ENCODE assay signal across 1 cellular context in the genomic region with DNA sequence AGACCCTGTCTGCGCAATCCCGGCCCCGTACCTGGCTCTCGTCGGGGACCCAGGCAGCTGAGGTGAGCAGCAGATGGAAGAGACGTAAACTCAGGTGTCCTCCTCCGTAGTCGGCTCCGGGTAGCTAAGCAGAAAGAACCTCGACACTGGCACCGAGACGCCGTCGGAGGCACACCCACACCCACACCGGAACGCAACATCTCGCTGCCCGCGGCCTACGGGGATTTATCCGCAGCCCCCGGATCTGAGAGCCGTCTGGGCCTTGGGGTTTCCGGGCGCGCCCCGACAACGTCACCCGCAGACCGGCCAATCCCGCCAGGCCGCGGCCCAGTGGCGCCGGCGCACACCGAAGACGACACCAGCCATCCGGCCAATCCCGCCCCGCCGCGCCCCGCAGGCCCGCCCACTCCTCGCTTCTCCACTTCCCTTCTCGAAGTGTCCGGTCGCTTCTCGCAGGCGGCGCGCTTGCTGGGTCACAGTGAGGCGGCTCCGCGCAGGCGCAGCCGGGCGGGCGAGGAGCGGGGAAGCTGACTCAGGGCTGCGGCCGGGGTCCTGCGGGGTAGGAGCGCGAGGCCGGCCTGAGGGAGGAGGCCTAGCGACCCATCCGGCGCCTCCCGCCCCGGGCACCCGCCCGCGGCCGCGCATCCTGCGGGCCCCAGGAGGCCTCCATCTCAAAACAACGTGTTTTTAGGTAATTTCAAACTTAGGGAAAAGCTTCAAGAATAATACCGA.
A peak's percentile ranks its signal among the peaks of the same experiment; 100 is the strongest.
TF ChIP-seq lines count a peak whose summit lies in the region.

A gene with protein sequence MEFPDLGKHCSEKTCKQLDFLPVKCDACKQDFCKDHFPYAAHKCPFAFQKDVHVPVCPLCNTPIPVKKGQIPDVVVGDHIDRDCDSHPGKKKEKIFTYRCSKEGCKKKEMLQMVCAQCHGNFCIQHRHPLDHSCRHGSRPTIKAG (minus strand): TSS at position 264 of the 732 bp plus-strand sequence. CDS start 1,984 bp downstream, outside the sequence.

TF ChIP-seq in HepG2, 621 proteins besides CTCF, POLR2A, EP300 and RAD21 (continued from another document and continues in another):
- TF ChIP-seq, protein P1, sequence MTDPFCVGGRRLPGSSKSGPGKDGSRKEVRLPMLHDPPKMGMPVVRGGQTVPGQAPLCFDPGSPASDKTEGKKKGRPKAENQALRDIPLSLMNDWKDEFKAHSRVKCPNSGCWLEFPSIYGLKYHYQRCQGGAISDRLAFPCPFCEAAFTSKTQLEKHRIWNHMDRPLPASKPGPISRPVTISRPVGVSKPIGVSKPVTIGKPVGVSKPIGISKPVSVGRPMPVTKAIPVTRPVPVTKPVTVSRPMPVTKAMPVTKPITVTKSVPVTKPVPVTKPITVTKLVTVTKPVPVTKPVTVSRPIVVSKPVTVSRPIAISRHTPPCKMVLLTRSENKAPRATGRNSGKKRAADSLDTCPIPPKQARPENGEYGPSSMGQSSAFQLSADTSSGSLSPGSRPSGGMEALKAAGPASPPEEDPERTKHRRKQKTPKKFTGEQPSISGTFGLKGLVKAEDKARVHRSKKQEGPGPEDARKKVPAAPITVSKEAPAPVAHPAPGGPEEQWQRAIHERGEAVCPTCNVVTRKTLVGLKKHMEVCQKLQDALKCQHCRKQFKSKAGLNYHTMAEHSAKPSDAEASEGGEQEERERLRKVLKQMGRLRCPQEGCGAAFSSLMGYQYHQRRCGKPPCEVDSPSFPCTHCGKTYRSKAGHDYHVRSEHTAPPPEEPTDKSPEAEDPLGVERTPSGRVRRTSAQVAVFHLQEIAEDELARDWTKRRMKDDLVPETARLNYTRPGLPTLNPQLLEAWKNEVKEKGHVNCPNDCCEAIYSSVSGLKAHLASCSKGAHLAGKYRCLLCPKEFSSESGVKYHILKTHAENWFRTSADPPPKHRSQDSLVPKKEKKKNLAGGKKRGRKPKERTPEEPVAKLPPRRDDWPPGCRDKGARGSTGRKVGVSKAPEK (CRISPR knock-in tag; IDR thresholded peaks at IDR 0.05; ENCODE audit: borderline replicate concordance): no peak
- no peak for TF ChIP-seq TP53 (CRISPR knock-in tag; conservative IDR thresholded peaks at IDR 0.05)
- TF ChIP-seq, protein P2, sequence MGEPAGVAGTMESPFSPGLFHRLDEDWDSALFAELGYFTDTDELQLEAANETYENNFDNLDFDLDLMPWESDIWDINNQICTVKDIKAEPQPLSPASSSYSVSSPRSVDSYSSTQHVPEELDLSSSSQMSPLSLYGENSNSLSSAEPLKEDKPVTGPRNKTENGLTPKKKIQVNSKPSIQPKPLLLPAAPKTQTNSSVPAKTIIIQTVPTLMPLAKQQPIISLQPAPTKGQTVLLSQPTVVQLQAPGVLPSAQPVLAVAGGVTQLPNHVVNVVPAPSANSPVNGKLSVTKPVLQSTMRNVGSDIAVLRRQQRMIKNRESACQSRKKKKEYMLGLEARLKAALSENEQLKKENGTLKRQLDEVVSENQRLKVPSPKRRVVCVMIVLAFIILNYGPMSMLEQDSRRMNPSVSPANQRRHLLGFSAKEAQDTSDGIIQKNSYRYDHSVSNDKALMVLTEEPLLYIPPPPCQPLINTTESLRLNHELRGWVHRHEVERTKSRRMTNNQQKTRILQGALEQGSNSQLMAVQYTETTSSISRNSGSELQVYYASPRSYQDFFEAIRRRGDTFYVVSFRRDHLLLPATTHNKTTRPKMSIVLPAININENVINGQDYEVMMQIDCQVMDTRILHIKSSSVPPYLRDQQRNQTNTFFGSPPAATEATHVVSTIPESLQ (CRISPR knock-in tag; conservative IDR thresholded peaks at IDR 0.05): no peak
- TF ChIP-seq EEA1 (CRISPR knock-in tag; IDR thresholded peaks at IDR 0.05; ENCODE audit: borderline replicate concordance): no peak
- TF ChIP-seq, protein P3, sequence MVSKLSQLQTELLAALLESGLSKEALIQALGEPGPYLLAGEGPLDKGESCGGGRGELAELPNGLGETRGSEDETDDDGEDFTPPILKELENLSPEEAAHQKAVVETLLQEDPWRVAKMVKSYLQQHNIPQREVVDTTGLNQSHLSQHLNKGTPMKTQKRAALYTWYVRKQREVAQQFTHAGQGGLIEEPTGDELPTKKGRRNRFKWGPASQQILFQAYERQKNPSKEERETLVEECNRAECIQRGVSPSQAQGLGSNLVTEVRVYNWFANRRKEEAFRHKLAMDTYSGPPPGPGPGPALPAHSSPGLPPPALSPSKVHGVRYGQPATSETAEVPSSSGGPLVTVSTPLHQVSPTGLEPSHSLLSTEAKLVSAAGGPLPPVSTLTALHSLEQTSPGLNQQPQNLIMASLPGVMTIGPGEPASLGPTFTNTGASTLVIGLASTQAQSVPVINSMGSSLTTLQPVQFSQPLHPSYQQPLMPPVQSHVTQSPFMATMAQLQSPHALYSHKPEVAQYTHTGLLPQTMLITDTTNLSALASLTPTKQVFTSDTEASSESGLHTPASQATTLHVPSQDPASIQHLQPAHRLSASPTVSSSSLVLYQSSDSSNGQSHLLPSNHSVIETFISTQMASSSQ (IDR thresholded peaks at IDR 0.05; ENCODE audit: low read depth): no peak
- TF ChIP-seq, protein P3 (CRISPR knock-in tag; IDR thresholded peaks at IDR 0.05; ENCODE audit: borderline replicate concordance): peak; percentile 7; the same call in 1 of the 2 replicates
- no peak for TF ChIP-seq RFX3 (CRISPR knock-in tag; IDR thresholded peaks at IDR 0.05)
- no peak for TF ChIP-seq SOX6 (IDR thresholded peaks at IDR 0.05)
- peak; percentile 39; the same call in 1 of the 2 replicates for TF ChIP-seq SOX6 (CRISPR knock-in tag; IDR thresholded peaks at IDR 0.05)
- TF ChIP-seq KDM2A (CRISPR knock-in tag; IDR thresholded peaks at IDR 0.05; ENCODE audit: borderline replicate concordance, low read depth): peak; percentile 85
- 0 out of 2 replicates have a peak, but pooled peaks have one; percentile 20 for TF ChIP-seq ZNF543 (CRISPR knock-in tag; IDR thresholded peaks at IDR 0.05)
- TF ChIP-seq ZNF775 (CRISPR knock-in tag; IDR thresholded peaks at IDR 0.05; ENCODE audit: borderline replicate concordance): peak; percentile 85
- TF ChIP-seq SMARCE1 (IDR thresholded peaks at IDR 0.05; ENCODE audit: borderline replicate concordance): no peak
- TF ChIP-seq, protein P4, sequence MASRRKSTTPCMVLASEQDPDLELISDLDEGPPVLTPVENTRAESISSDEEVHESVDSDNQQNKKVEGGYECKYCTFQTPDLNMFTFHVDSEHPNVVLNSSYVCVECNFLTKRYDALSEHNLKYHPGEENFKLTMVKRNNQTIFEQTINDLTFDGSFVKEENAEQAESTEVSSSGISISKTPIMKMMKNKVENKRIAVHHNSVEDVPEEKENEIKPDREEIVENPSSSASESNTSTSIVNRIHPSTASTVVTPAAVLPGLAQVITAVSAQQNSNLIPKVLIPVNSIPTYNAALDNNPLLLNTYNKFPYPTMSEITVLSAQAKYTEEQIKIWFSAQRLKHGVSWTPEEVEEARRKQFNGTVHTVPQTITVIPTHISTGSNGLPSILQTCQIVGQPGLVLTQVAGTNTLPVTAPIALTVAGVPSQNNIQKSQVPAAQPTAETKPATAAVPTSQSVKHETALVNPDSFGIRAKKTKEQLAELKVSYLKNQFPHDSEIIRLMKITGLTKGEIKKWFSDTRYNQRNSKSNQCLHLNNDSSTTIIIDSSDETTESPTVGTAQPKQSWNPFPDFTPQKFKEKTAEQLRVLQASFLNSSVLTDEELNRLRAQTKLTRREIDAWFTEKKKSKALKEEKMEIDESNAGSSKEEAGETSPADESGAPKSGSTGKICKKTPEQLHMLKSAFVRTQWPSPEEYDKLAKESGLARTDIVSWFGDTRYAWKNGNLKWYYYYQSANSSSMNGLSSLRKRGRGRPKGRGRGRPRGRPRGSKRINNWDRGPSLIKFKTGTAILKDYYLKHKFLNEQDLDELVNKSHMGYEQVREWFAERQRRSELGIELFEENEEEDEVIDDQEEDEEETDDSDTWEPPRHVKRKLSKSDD (CRISPR knock-in tag; IDR thresholded peaks at IDR 0.05; ENCODE audit: low read depth): 0 out of 2 replicates have a peak, but pooled peaks have one; percentile 52
- no peak for TF ChIP-seq EED (CRISPR knock-in tag; IDR thresholded peaks at IDR 0.05)
- TF ChIP-seq ARNTL (CRISPR knock-in tag; IDR thresholded peaks at IDR 0.05): no peak
- no peak for TF ChIP-seq ADNP (CRISPR knock-in tag; IDR thresholded peaks at IDR 0.05)
- no peak for TF ChIP-seq IRF2 (CRISPR knock-in tag; IDR thresholded peaks at IDR 0.05)
- TF ChIP-seq ZNF678 (CRISPR knock-in tag; IDR thresholded peaks at IDR 0.05): no peak
- TF ChIP-seq PITX1 (CRISPR knock-in tag; IDR thresholded peaks at IDR 0.05): no peak
- TF ChIP-seq NFYC (CRISPR knock-in tag; IDR thresholded peaks at IDR 0.05): peak; percentile 97
- TF ChIP-seq, protein P5, sequence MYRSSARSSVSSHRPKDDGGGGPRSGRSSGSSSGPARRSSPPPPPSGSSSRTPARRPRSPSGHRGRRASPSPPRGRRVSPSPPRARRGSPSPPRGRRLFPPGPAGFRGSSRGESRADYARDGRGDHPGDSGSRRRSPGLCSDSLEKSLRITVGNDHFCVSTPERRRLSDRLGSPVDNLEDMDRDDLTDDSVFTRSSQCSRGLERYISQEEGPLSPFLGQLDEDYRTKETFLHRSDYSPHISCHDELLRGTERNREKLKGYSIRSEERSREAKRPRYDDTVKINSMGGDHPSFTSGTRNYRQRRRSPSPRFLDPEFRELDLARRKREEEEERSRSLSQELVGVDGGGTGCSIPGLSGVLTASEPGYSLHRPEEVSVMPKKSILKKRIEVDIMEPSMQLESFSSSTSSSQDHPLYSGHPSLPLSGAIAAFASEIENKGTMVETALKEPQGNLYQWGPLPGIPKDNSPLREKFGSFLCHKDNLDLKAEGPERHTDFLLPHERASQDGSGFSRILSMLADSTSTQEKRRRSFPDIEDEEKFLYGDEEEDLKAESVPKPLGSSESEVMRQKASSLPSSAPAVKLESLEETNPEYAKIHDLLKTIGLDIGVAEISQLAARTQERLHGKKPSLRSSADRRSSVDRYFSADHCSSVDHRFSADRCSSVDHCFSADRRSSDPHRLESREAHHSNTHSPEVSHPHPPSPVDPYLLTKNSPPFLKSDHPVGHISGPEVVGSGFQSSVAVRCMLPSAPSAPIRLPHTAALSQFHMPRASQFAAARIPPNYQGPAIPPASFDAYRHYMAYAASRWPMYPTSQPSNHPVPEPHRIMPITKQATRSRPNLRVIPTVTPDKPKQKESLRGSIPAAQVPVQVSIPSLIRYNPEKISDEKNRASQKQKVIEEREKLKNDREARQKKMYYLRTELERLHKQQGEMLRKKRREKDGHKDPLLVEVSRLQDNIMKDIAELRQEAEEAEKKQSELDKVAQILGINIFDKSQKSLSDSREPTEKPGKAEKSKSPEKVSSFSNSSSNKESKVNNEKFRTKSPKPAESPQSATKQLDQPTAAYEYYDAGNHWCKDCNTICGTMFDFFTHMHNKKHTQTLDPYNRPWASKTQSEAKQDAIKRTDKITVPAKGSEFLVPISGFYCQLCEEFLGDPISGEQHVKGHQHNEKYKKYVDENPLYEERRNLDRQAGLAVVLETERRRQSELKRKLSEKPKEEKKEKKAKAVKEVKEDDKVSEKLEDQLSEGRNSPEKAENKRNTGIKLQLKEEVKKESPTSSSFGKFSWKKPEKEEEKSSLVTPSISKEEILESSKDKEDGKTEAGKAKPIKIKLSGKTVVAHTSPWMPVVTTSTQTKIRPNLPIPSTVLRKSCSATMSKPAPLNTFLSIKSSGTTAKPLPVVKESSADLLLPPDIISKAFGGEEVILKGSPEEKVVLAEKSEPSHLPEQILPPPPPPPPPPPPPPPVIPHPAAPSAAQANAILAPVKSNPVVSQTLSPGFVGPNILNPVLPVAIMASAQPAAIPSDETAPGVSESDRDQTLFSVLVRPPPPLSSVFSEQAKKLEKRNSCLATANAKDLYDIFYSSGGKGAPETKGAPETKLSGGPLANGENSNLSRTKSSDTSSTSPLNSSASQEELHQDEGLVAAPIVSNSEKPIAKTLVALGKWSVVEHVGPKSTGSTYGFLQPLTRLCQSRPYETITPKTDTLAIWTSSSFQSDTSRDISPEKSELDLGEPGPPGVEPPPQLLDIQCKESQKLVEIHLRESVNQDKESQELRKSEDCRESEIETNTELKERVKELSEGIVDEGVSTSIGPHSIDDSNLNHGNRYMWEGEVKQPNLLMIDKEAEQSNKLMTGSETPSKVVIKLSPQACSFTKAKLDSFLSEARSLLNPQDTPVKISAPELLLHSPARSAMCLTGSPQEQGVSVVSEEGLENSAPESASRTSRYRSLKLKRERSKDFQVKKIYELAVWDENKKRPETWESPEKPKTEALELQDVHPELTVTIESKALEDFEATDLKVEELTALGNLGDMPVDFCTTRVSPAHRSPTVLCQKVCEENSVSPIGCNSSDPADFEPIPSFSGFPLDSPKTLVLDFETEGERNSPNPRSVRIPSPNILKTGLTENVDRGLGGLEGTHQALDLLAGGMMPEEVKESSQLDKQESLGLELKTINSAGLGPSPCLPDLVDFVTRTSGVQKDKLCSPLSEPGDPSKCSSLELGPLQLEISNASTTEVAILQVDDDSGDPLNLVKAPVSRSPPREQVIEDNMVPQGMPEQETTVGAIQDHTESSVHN (CRISPR knock-in tag; IDR thresholded peaks at IDR 0.05): no peak
- TF ChIP-seq ZNF709 (CRISPR knock-in tag; IDR thresholded peaks at IDR 0.05): peak; percentile 67; the same call in 1 of the 2 replicates
- TF ChIP-seq STAT5B (CRISPR knock-in tag; IDR thresholded peaks at IDR 0.05): no peak
- TF ChIP-seq ZNF335 (CRISPR knock-in tag; IDR thresholded peaks at IDR 0.05): no peak
- no peak for TF ChIP-seq HNRNPL (IDR thresholded peaks at IDR 0.05; ENCODE audit: low read depth, low read length)
- TF ChIP-seq, protein P6, sequence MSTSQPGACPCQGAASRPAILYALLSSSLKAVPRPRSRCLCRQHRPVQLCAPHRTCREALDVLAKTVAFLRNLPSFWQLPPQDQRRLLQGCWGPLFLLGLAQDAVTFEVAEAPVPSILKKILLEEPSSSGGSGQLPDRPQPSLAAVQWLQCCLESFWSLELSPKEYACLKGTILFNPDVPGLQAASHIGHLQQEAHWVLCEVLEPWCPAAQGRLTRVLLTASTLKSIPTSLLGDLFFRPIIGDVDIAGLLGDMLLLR (CRISPR knock-in tag; IDR thresholded peaks at IDR 0.05): no peak; the same call in 1 of the 2 replicates
